ENCODE assay signal across 14 cellular contexts in the genomic region with DNA sequence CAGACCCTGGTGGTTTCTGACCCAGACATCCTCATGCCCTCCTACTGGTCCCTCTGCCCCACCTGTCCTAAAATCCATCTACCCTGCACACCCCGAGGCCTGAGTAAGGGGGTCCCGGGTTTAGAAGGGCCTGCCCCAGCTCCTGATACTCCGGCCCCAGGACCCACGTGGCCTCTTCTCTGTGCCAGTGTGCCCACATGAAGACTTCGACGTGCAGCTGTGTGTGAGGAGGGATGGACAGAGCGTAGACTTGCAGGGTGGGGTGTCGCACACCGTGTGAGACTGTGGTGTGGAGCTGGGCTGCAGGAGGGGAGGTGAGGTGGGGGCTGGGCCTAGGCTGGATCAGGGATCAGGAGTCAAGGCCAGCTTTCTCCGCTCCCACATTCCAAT.
DNase-seq lines count a peak whose midpoint lies in the region; ATAC-seq and TF ChIP-seq lines count a peak whose summit lies in the region.
"Had no signal": no experiment of that assay in that cellular context is flagged by ENCODE, and none has a peak within 500 bp of the region (broad histone marks: within the 10 kb centered on the region; RNA-seq: fewer than 3 reads in every experiment).

No MANE protein-coding gene starts in this region.

- H3K4me3 Mint-ChIP-seq in brain (no peak overlapping the region), neural crest cell (no peak overlapping the region), progenitor cell of endocrine pancreas (ENCODE audit: low read depth) (no peak overlapping the region)
- H3K4me3 Mint-ChIP-seq: CD14-positive monocyte; CD8-positive, alpha-beta T cell; IgD-negative memory B cell had no signal

- no peak overlapping the region for H3K4ac ChIP-seq in IMR-90 (ENCODE audit: low read depth, low read length)

- H4K5ac ChIP-seq in IMR-90 (ENCODE audit: low read depth, low read length), result no peak overlapping the region

- peaks cover 9% of the 10 kb centered on the region for H3K27me3 Mint-ChIP-seq in brain
- no peaks in the 10 kb centered on the region for H3K27me3 Mint-ChIP-seq in neural crest cell (ENCODE audit: low read depth)
- peaks cover 18% of the 10 kb centered on the region for H3K27me3 Mint-ChIP-seq in progenitor cell of endocrine pancreas

- peak overlapping the region in 4 of 5 experiments; percentile 59 to 98 (median 82) for H3K27ac Mint-ChIP-seq in brain
- peak overlapping the region; percentile 60 for H3K27ac Mint-ChIP-seq in neural crest cell (ENCODE audit: unreplicated experiment)
- H3K27ac Mint-ChIP-seq in progenitor cell of endocrine pancreas, result peak overlapping the region; percentile 3
- H3K27ac Mint-ChIP-seq: CD14-positive monocyte; CD8-positive, alpha-beta T cell had no signal

- no peak for TF ChIP-seq EP300 in upper lobe of left lung (IDR thresholded peaks at IDR 0.05)

- TF ChIP-seq RAD21 in IMR-90 (IDR thresholded peaks at IDR 0.05; ENCODE audit: low read length), result no peak

- H3K4me1 Mint-ChIP-seq in brain (peaks cover 58% of the 10 kb centered on the region), neural crest cell (peaks cover 9% of the 10 kb centered on the region), progenitor cell of endocrine pancreas (ENCODE audit: low read depth) (peaks cover 6% of the 10 kb centered on the region)
- H3K4me1 Mint-ChIP-seq: IgD-negative memory B cell had no signal

- no peak for TF ChIP-seq CTCF in IMR-90 (conservative IDR thresholded peaks at IDR 0.05; ENCODE audit: low read depth, low read length)
- no peak for TF ChIP-seq CTCF in brain (conservative IDR thresholded peaks at IDR 0.05)
- TF ChIP-seq CTCF in neural crest cell (conservative IDR thresholded peaks at IDR 0.05), result no peak
- no peak for TF ChIP-seq CTCF in progenitor cell of endocrine pancreas (IDR thresholded peaks at IDR 0.05; ENCODE audit: unreplicated experiment)
- TF ChIP-seq CTCF in upper lobe of left lung (IDR thresholded peaks at IDR 0.05), result no peak

- no peak overlapping the region for H2BK20ac ChIP-seq in IMR-90 (ENCODE audit: low read depth, low read length)

- H3K36me3 Mint-ChIP-seq in brain (no peaks in the 10 kb centered on the region), neural crest cell (ENCODE audit: low read depth) (no peaks in the 10 kb centered on the region), progenitor cell of endocrine pancreas (ENCODE audit: insufficient read depth) (no peaks in the 10 kb centered on the region)
- H3K36me3 Mint-ChIP-seq: CD14-positive monocyte; CD8-positive, alpha-beta T cell had no signal

- no peaks in the 10 kb centered on the region; the same call in 1 of the 2 replicates for H3K27me3 ChIP-seq in IMR-90 (ENCODE audit: control insufficient read depth, insufficient read depth, low read length)
- H3K27me3 ChIP-seq in HAP-1 (ENCODE audit: low read depth), result peaks cover 7% of the 10 kb centered on the region; the same call in 1 of the 2 replicates
- no peaks in the 10 kb centered on the region for H3K27me3 ChIP-seq in upper lobe of left lung
- H3K27me3 ChIP-seq: BE2C had no signal

- H4K8ac ChIP-seq in IMR-90 (ENCODE audit: low read depth in 2 of 2, low read length in 2 of 2), result no peak overlapping the region

- in situ Hi-C loops in IMR-90 (cut with MboI; ENCODE audit: low sequenced_read_pairs), result no loop called here
- in situ Hi-C loops in HAP-1 (cut with MboI; ENCODE audit: low sequenced_read_pairs), result no loop called here

- DNase-seq in IMR-90 (no peak), neural crest cell (ENCODE audit: low read depth, low spot score) (no peak), progenitor cell of endocrine pancreas (ENCODE audit: low spot score, unreplicated experiment) (no peak), NCI-H345 treated with DMSO at 0.1 percent for 48 hours (lab: John Stamatoyannopoulos, UW; ENCODE audit: unreplicated experiment) (no peak), HAP-1 (ENCODE audit: low spot score in 2 of 2) (no peak), upper lobe of left lung (no peak)
- DNase-seq: CD8-positive, alpha-beta T cell; DMS153; DMS79 treated with DMSO at 0.1 percent for 48 hours had no signal

- no peak overlapping the region for H2BK5ac ChIP-seq in IMR-90 (ENCODE audit: low read depth, low read length, poor library complexity, severe bottlenecking)

- H3K18ac ChIP-seq in IMR-90 (ENCODE audit: low read depth, low read length), result no peak overlapping the region

- no peak overlapping the region for H3K56ac ChIP-seq in IMR-90 (ENCODE audit: extremely low read depth, insufficient read depth, low read length)

- no peak overlapping the region for H3K9ac ChIP-seq in IMR-90 (ENCODE audit: low read depth, low read length)

- H2AFZ ChIP-seq in IMR-90 (replicated peaks; ENCODE audit: low read length, poor library complexity), result peak overlapping the region; percentile 39

- intact Hi-C loops in IMR-90 (cut with micrococcal nuclease), result no loop called here

- no peak overlapping the region for H2AK9ac ChIP-seq in IMR-90 (replicated peaks; ENCODE audit: low read depth, low read length, poor library complexity)

- no peak overlapping the region for H3K4me2 ChIP-seq in IMR-90 (ENCODE audit: low read depth, low read length)
- H3K4me2 ChIP-seq: A549 had no signal

- no peak overlapping the region for H2BK15ac ChIP-seq in IMR-90 (ENCODE audit: low read depth, low read length)

- H3K4me1 ChIP-seq in IMR-90 (ENCODE audit: control insufficient read depth, insufficient read depth, low read length) (no peaks in the 10 kb centered on the region), HAP-1 (no peaks in the 10 kb centered on the region), upper lobe of left lung (peaks cover 0 to 4% (median 0%) of the 10 kb centered on the region in 4 donors)
- H3K4me1 ChIP-seq: A549, BE2C had no signal

- no peak for TF ChIP-seq POLR2A in IMR-90 (IDR thresholded peaks at IDR 0.05; ENCODE audit: low read depth, low read length)
- TF ChIP-seq POLR2A in upper lobe of left lung (IDR thresholded peaks at IDR 0.05), result no peak

- POLR2A ChIA-PET in IMR-90 (lab: Charles Lee; ENCODE audit: unreplicated experiment), result no interaction called here

- H3K9me3 Mint-ChIP-seq in brain, result peaks cover 4 to 8% (median 6%) of the 10 kb centered on the region in 5 experiments
- peaks cover 5% of the 10 kb centered on the region for H3K9me3 Mint-ChIP-seq in neural crest cell
- H3K9me3 Mint-ChIP-seq in progenitor cell of endocrine pancreas (ENCODE audit: low read depth), result peaks cover 9% of the 10 kb centered on the region

- ATAC-seq in IMR-90 (ENCODE audit: low read depth) (no peak), upper lobe of left lung (ENCODE audit: low FRiP score in 2 of 2) (no peak)
- ATAC-seq: CD8-positive, alpha-beta T cell had no signal

- CTCF ChIA-PET in IMR-90 (lab: Yijun Ruan, JAX), result interaction anchor here (0.7 kb wide), 1 partner anchor 36 kb away, joined by 3 read pairs; no protein-coding TSS in a partner anchor

- H3K27ac ChIP-seq in IMR-90 (ENCODE audit: insufficient read depth, low read length), result no peak overlapping the region
- no peak overlapping the region for H3K27ac ChIP-seq in upper lobe of left lung
- H3K27ac ChIP-seq: A549 had no signal

- H4K91ac ChIP-seq in IMR-90 (ENCODE audit: insufficient read depth, low read depth, low read length), result no peak overlapping the region

- no CpG with 5 or more reads among the region's 10 CpGs for WGBS in IMR-90 (ENCODE audit: extremely low coverage in 2 of 2, insufficient read length in 1 of 2), 2 experiments
- 75 to 93% methylated on average over 10 of the region's 10 CpGs for WGBS in upper lobe of left lung, 2 donors

- no peaks in the 10 kb centered on the region for H4K20me1 ChIP-seq in IMR-90 (ENCODE audit: insufficient read depth, low read length)

- H2BK120ac ChIP-seq in IMR-90 (ENCODE audit: low read depth, low read length), result no peak overlapping the region

- H3K4me3 ChIP-seq in IMR-90 (ENCODE audit: insufficient read depth, low read depth, low read length), result no peak overlapping the region
- no peak overlapping the region for H3K4me3 ChIP-seq in HAP-1
- no peak overlapping the region for H3K4me3 ChIP-seq in upper lobe of left lung
- H3K4me3 ChIP-seq: A549 had no signal

- H2AK5ac ChIP-seq in IMR-90 (ENCODE audit: low read depth, low read length), result no peak overlapping the region

- no peak overlapping the region for H3K14ac ChIP-seq in IMR-90 (replicated peaks; ENCODE audit: low read depth, low read length)

- H3K79me1 ChIP-seq in IMR-90 (ENCODE audit: low read depth in 1 of 2, low read length in 2 of 2), result no peaks in the 10 kb centered on the region

- BruUV-seq in IMR-90 (replicated peaks; lab: Mats Ljungman, UMichigan), result no TSS peak

- H3K9me3 ChIP-seq in IMR-90 (ENCODE audit: control insufficient read depth, insufficient read depth, low read length) (no peaks in the 10 kb centered on the region), HAP-1 (no peaks in the 10 kb centered on the region), upper lobe of left lung (no peaks in the 10 kb centered on the region)
- H3K9me3 ChIP-seq: A549, BE2C had no signal

- dilution Hi-C loops in IMR-90 (cut with HindIII; ENCODE audit: low sequenced_read_pairs, unreplicated experiment), result no loop called here

- H3K23ac ChIP-seq in IMR-90 (ENCODE audit: low read depth, low read length), result no peak overlapping the region

- no peaks in the 10 kb centered on the region for H3K9me1 ChIP-seq in IMR-90 (ENCODE audit: insufficient read depth, low read length)

- no peaks in the 10 kb centered on the region for H3K36me3 ChIP-seq in IMR-90 (ENCODE audit: control insufficient read depth, insufficient read depth, low read length)
- H3K36me3 ChIP-seq in HAP-1 (replicated peaks), result no peaks in the 10 kb centered on the region
- H3K36me3 ChIP-seq in upper lobe of left lung, result no peaks in the 10 kb centered on the region
- H3K36me3 ChIP-seq: BE2C had no signal

TF ChIP-seq in IMR-90, 13 proteins besides CTCF, POLR2A, EP300 and RAD21 (continues in another document):
- TF ChIP-seq MXI1 (IDR thresholded peaks at IDR 0.05; ENCODE audit: borderline replicate concordance, low read depth, low read length) (no peak), SMC3 (IDR thresholded peaks at IDR 0.05; ENCODE audit: low read depth, low read length) (no peak), CHD1 (IDR thresholded peaks at IDR 0.05; ENCODE audit: low read depth, low read length) (no peak), FOS (IDR thresholded peaks at IDR 0.05; ENCODE audit: low read depth, low read length) (no peak)
- TF ChIP-seq, protein P1, sequence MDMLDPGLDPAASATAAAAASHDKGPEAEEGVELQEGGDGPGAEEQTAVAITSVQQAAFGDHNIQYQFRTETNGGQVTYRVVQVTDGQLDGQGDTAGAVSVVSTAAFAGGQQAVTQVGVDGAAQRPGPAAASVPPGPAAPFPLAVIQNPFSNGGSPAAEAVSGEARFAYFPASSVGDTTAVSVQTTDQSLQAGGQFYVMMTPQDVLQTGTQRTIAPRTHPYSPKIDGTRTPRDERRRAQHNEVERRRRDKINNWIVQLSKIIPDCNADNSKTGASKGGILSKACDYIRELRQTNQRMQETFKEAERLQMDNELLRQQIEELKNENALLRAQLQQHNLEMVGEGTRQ (IDR thresholded peaks at IDR 0.05; ENCODE audit: low read depth, low read length), result no peak

Comparison
In these comparisons a context has a peak if more than half of its experiments do, and no peak if none do; other contexts are left out.
1. H3K27ac Mint-ChIP-seq: peak in every context shown above with its lines; median percentile 82 in brain; 60 in neural crest cell; 3 in progenitor cell of endocrine pancreas.